In the genomic region with DNA sequence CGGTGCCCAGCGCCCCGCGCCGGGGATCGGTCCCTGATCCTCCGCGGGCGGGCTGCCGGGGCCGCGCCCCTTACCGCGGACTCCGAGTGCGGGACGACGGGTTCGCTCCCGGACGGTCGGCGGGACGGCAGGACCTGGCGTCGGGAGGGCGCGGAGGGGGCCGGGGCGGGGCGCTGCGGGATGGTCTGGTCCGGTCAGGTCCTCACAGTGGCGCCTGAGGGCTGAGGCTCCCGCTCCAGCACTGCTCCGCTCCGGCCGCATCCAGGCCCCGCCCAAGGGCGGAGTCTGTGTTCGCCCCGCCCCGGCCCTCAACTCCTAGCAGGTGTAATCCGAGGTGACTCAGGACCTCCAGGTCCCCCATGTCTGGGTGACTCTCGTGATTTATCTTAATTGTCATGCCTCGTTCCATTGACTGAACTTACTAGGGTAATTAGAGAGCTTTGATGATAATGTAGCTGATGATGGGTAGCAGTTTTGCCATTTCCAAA, we compare ENCODE assay signal across 8 cellular contexts. TPM values are rescaled to one million over a fixed set of nuclear protein-coding genes. Genes with fewer than 3 reads are reported as not detected.
DNase-seq lines count a peak whose midpoint lies in the region; ATAC-seq and TF ChIP-seq lines count a peak whose summit lies in the region.

A gene with protein sequence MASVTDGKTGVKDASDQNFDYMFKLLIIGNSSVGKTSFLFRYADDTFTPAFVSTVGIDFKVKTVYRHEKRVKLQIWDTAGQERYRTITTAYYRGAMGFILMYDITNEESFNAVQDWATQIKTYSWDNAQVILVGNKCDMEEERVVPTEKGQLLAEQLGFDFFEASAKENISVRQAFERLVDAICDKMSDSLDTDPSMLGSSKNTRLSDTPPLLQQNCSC (minus strand): TSS at position 223 of the 488 bp plus-strand sequence. CDS start 13,583 bp downstream, outside the sequence.

- H3K4me1 ChIP-seq in Caco-2 (no peaks in the 10 kb centered on the region), iPS-18a (ENCODE audit: control insufficient read depth, low read depth, low read length) (peaks cover 13% of the 10 kb centered on the region)

- H3K4me1 Mint-ChIP-seq in Caco-2 (ENCODE audit: low read depth, unreplicated experiment): peaks cover 16% of the 10 kb centered on the region
- peaks cover 8% of the 10 kb centered on the region for H3K4me1 Mint-ChIP-seq in T-helper 2 cell treated with Interferon-gamma antibody and Interleukin-4, amounts not matched to agents 5 μg/mL and 100 μg/mL, for 36 hours (ENCODE audit: low read depth)

- H3K27me3 Mint-ChIP-seq in Caco-2 (ENCODE audit: insufficient read depth, unreplicated experiment): no peaks in the 10 kb centered on the region
- peaks cover 47% of the 10 kb centered on the region for H3K27me3 Mint-ChIP-seq in T-helper 2 cell treated with Interferon-gamma antibody and Interleukin-4, amounts not matched to agents 5 μg/mL and 100 μg/mL, for 36 hours (ENCODE audit: low read depth)

- intact Hi-C loops in Caco-2 (cut with micrococcal nuclease; ENCODE audit: unreplicated experiment): no loop called here

- no TSS peak for BruUV-seq in Caco-2 (replicated peaks; lab: Mats Ljungman, UMichigan)

- CTCF ChIA-PET in Caco-2 (lab: Charles Lee): no interaction called here

- H3K9ac ChIP-seq in iPS-18a (ENCODE audit: low read length): peak within 1 kb of the TSS; percentile 42

- POLR2A ChIA-PET in Caco-2 (lab: Charles Lee): no interaction called here

- H3K4me3 ChIP-seq in Caco-2 (ENCODE audit: low read depth, low read length) (peak within 1 kb of the TSS; percentile 59), astrocyte of the cerebellum (ENCODE audit: low read depth, low read length) (peak within 1 kb of the TSS; percentile 61), iPS-18a (ENCODE audit: low read length) (peak within 1 kb of the TSS; percentile 65)

- no peaks in the 10 kb centered on the region for H3K9me3 Mint-ChIP-seq in Caco-2 (ENCODE audit: unreplicated experiment)
- no peaks in the 10 kb centered on the region for H3K9me3 Mint-ChIP-seq in T-helper 2 cell treated with Interferon-gamma antibody and Interleukin-4, amounts not matched to agents 5 μg/mL and 100 μg/mL, for 36 hours

- H3K4me3 Mint-ChIP-seq in Caco-2 (ENCODE audit: unreplicated experiment): peak within 1 kb of the TSS; percentile 65
- peak within 1 kb of the TSS; percentile 77 for H3K4me3 Mint-ChIP-seq in T-helper 2 cell treated with Interferon-gamma antibody and Interleukin-4, amounts not matched to agents 5 μg/mL and 100 μg/mL, for 36 hours

- no peak for TF ChIP-seq CTCF in Caco-2 (IDR thresholded peaks at IDR 0.05; ENCODE audit: insufficient read depth in 1 of 2, low read depth in 1 of 2, low read length in 1 of 2, severe bottlenecking in 1 of 2, unreplicated experiment in 1 of 2)
- TF ChIP-seq CTCF in astrocyte of the cerebellum (IDR thresholded peaks at IDR 0.05; ENCODE audit: low read depth, low read length, missing control alignments): no peak

- in situ Hi-C loops in astrocyte of the cerebellum (cut with HindIII; ENCODE audit: low sequenced_read_pairs): no loop called here

- ATAC-seq in GM21737 (IDR thresholded peaks at IDR 0.05; ENCODE audit: unreplicated experiment): peak; percentile 65

- no peaks in the 10 kb centered on the region for H3K27me3 ChIP-seq in Caco-2 (replicated peaks; ENCODE audit: control insufficient read depth, insufficient read depth, low read length)
- peaks cover 10% of the 10 kb centered on the region for H3K27me3 ChIP-seq in iPS-18a (ENCODE audit: control insufficient read depth, insufficient read depth, low read length)

- no peaks in the 10 kb centered on the region for H3K36me3 ChIP-seq in Caco-2 (ENCODE audit: control insufficient read depth, insufficient read depth, low read length)
- no peaks in the 10 kb centered on the region for H3K36me3 ChIP-seq in iPS-18a (ENCODE audit: control insufficient read depth, low read depth, low read length)

- H3K27ac Mint-ChIP-seq in Caco-2 (ENCODE audit: unreplicated experiment): peak within 1 kb of the TSS; percentile 26
- no peak within 1 kb of the TSS for H3K27ac Mint-ChIP-seq in T-helper 2 cell treated with Interferon-gamma antibody and Interleukin-4, amounts not matched to agents 5 μg/mL and 100 μg/mL, for 36 hours

- H3K9me3 ChIP-seq in Caco-2: no peaks in the 10 kb centered on the region
- no peaks in the 10 kb centered on the region for H3K9me3 ChIP-seq in iPS-18a (ENCODE audit: control insufficient read depth, low read depth, low read length)

- H3K36me3 Mint-ChIP-seq in Caco-2 (ENCODE audit: insufficient read depth, unreplicated experiment): no peaks in the 10 kb centered on the region
- no peaks in the 10 kb centered on the region for H3K36me3 Mint-ChIP-seq in T-helper 2 cell treated with Interferon-gamma antibody and Interleukin-4, amounts not matched to agents 5 μg/mL and 100 μg/mL, for 36 hours (ENCODE audit: low read depth)

- peak; percentile 85 to 90 for DNase-seq in Caco-2
- DNase-seq in NCI-H1048 (lab: John Stamatoyannopoulos, UW): peak; percentile 46
- DNase-seq in T-helper 2 cell treated with Interferon-gamma antibody and Interleukin-4, amounts not matched to agents 5 μg/mL and 100 μg/mL, for 36 hours (ENCODE audit: low spot score): peak; percentile 66
- DNase-seq in astrocyte of the cerebellum (ENCODE audit: low read depth): peak; percentile 20
- peak; percentile 65 to 81 (median 71) for DNase-seq in stimulated activated CD4-positive, alpha-beta T cell treated with anti-CD3 and anti-CD28 coated beads, Interleukin-12 subunit alpha, Interleukin-12 subunit beta, amount 100 ng/mL, for 48 hours (ENCODE audit: low read depth in 2 of 3, low spot score in 1 of 3)
- no peak for DNase-seq in SIG-M5 (lab: John Stamatoyannopoulos, UW)

- H3K27ac ChIP-seq in iPS-18a (ENCODE audit: low read length): no peak within 1 kb of the TSS

RNA-seq across cellular contexts. Expression of the gene that starts here (rescaled TPM):
- total RNA-seq in Caco-2 (2022): 11.6 and 13.6 TPM in 2 replicates
